8 cellular contexts compared by ENCODE assay signal in genomic region chr2:131363703-131364186, GRCh38. TPM values are rescaled to one million over a fixed set of nuclear protein-coding genes. Genes with fewer than 3 reads are reported as not detected.
DNase-seq lines count a peak whose midpoint lies in the region; ATAC-seq and TF ChIP-seq lines count a peak whose summit lies in the region.
"Not testable (repeated sequence)": the region's sequence is repeated elsewhere in the genome, so short reads cannot be mapped to it uniquely, and the experiment has no call there.
"Had no signal": no experiment of that assay in that cellular context is flagged by ENCODE, and none has a peak within 500 bp of the region (broad histone marks: within the 10 kb centered on the region; RNA-seq: fewer than 3 reads in every experiment).

Gene RAB6D, minus strand, starts transcription at chr2:131364168. Its CDS starts 448 bp downstream, at chr2:131363720.

- intact Hi-C loops in dorsolateral prefrontal cortex (cut with DNase I); right cardiac atrium (cut with DNase I); mucosa of descending colon (cut with DNase I, micrococcal nuclease): not testable (repeated sequence)

- not testable (repeated sequence) for H3K9me3 Mint-ChIP-seq in H9; activated T-helper 17 cell treated with anti-CD3 and anti-CD28 coated beads, Interleukin-2, amount 50 U/mL, for 72 hours

- H2BK5ac ChIP-seq in H9 (ENCODE audit: insufficient read length, low read length) = not testable (repeated sequence)

- not testable (repeated sequence) for H2AFZ ChIP-seq in H9 (ENCODE audit: low read length)

- H3K14ac ChIP-seq in H9 (ENCODE audit: insufficient read depth, low read length) = not testable (repeated sequence)

- WGBS in H9 (ENCODE audit: extremely low coverage, insufficient read length, low lambda C conversion rate) = no CpG with 5 or more reads among the region's 50 CpGs
- 1% methylated on average over 40 of the region's 50 CpGs for WGBS in right cardiac atrium

- H3T11ph ChIP-seq in H9 (ENCODE audit: low read length) = not testable (repeated sequence)

- H2AK5ac ChIP-seq in H9 (ENCODE audit: insufficient read length, low read length) = not testable (repeated sequence)

- peak within 1 kb of the TSS; percentile 42 to 68 for H3K4me3 Mint-ChIP-seq in H9
- peak within 1 kb of the TSS; percentile 33 for H3K4me3 Mint-ChIP-seq in activated T-helper 17 cell treated with anti-CD3 and anti-CD28 coated beads, Interleukin-2, amount 50 U/mL, for 72 hours

- H4K91ac ChIP-seq in H9 (ENCODE audit: insufficient read length, low read depth, low read length) = not testable (repeated sequence)

- H3K9ac ChIP-seq in H9 (ENCODE audit: extremely low read depth, insufficient read length, low read length) = not testable (repeated sequence)

- H3K79me2 ChIP-seq in H9 (ENCODE audit: insufficient read depth, low read length) = not testable (repeated sequence)

- H3K23me2 ChIP-seq in H9 (ENCODE audit: insufficient read length, low read depth, low read length, poor library complexity, severe bottlenecking) = not testable (repeated sequence)

- not testable (repeated sequence) for H3K27me3 ChIP-seq in H9 (ENCODE audit: insufficient read depth, low read length); right cardiac atrium (ENCODE audit: control insufficient read depth, insufficient read depth)
- H3K27me3 ChIP-seq in dorsolateral prefrontal cortex = peaks cover 0 to 49% (median 9%) of the 10 kb centered on the region in 45 donors

- not testable (repeated sequence) for H3K23ac ChIP-seq in H9 (ENCODE audit: insufficient read length, low read depth, low read length)

- not testable (repeated sequence) for H3K27ac ChIP-seq in H9 (ENCODE audit: insufficient read length, low read depth, low read length); right cardiac atrium (ENCODE audit: low read length)
- peak within 1 kb of the TSS in 21 of 59 donors; percentile 27 to 78 (median 55) for H3K27ac ChIP-seq in dorsolateral prefrontal cortex

- not testable (repeated sequence) for H4K20me1 ChIP-seq in H9 (ENCODE audit: control insufficient read depth, insufficient read depth, insufficient read length)

- H3K27ac Mint-ChIP-seq in H9; activated T-helper 17 cell treated with anti-CD3 and anti-CD28 coated beads, Interleukin-2, amount 50 U/mL, for 72 hours: not testable (repeated sequence)

- not testable (repeated sequence) for H4K8ac ChIP-seq in H9 (replicated peaks; ENCODE audit: insufficient read length, low read depth, low read length)

- H3K27me3 Mint-ChIP-seq in H9 (ENCODE audit: low read depth) = peaks cover 64% of the 10 kb centered on the region
- H3K27me3 Mint-ChIP-seq in activated T-helper 17 cell treated with anti-CD3 and anti-CD28 coated beads, Interleukin-2, amount 50 U/mL, for 72 hours = peaks cover 35% of the 10 kb centered on the region

- H3K9me3 ChIP-seq in H9 (ENCODE audit: control insufficient read depth, low read depth, low read length); right cardiac atrium (ENCODE audit: control insufficient read depth, low read length); mucosa of descending colon: not testable (repeated sequence)

- H3K18ac ChIP-seq in H9 (ENCODE audit: insufficient read length, low read depth, low read length) = not testable (repeated sequence)

- H2BK20ac ChIP-seq in H9 (ENCODE audit: low read depth, low read length, poor library complexity, severe bottlenecking) = not testable (repeated sequence)

- H2BK120ac ChIP-seq in H9 (ENCODE audit: low read depth, low read length, poor library complexity, severe bottlenecking) = not testable (repeated sequence)

- H3K4me1 ChIP-seq in H9 (ENCODE audit: insufficient read depth, low read length); right cardiac atrium (ENCODE audit: control insufficient read depth, insufficient read depth, low read length); mucosa of descending colon (ENCODE audit: low read depth): not testable (repeated sequence)

- not testable (repeated sequence) for H2BK12ac ChIP-seq in H9 (ENCODE audit: insufficient read length, low read depth, low read length)

- peak; percentile 26 for ATAC-seq in activated T-helper 17 cell treated with anti-CD3 and anti-CD28 coated beads, Interleukin-2, amount 50 U/mL, for 72 hours (replicated peaks)
- peak; percentile 61 to 64 for ATAC-seq in right cardiac atrium
- peak; percentile 75 for ATAC-seq in mucosa of descending colon

- not testable (repeated sequence) for H3K4ac ChIP-seq in H9 (ENCODE audit: low read depth, low read length)

- H3K56ac ChIP-seq in H9 (ENCODE audit: insufficient read length, low read depth, low read length) = not testable (repeated sequence)

- not testable (repeated sequence) for H3K36me3 ChIP-seq in mucosa of descending colon (ENCODE audit: low read depth)

- not testable (repeated sequence) for H2BK15ac ChIP-seq in H9 (ENCODE audit: low read depth, low read length)

- H3K36me3 Mint-ChIP-seq in H9 (ENCODE audit: insufficient read depth in 1 of 3, low read depth in 3 of 3); activated T-helper 17 cell treated with anti-CD3 and anti-CD28 coated beads, Interleukin-2, amount 50 U/mL, for 72 hours (ENCODE audit: low read depth): not testable (repeated sequence)

- not testable (repeated sequence) for H4K5ac ChIP-seq in H9 (ENCODE audit: insufficient read length, low read depth, low read length)

- H3K4me3 ChIP-seq in dorsolateral prefrontal cortex (peak within 1 kb of the TSS in 47 of 59 donors; percentile 4 to 65 (median 42)), right cardiac atrium (ENCODE audit: low read length) (peak within 1 kb of the TSS; percentile 50), retinal pigment epithelial cell (ENCODE audit: low read length) (peak within 1 kb of the TSS; percentile 47)
- H3K4me3 ChIP-seq in mucosa of descending colon = not testable (repeated sequence)

- peak within 1 kb of the TSS; percentile 51 for H3K4me2 ChIP-seq in H9 (ENCODE audit: insufficient read depth, insufficient read length, low read length)

- DNase-seq in H9 (peak; percentile 40), NCI-H82 (lab: John Stamatoyannopoulos, UW) (peak; percentile 35), dorsolateral prefrontal cortex (peak in 2 of 10 donors; percentile 42 to 46), right cardiac atrium (peak in 1 of 3 donors; percentile 35), mucosa of descending colon (peak in 2 of 3 donors; percentile 35 to 64)
- not testable (repeated sequence) for DNase-seq in retinal pigment epithelial cell (ENCODE audit: low read depth)

- not testable (repeated sequence) for TF ChIP-seq CTCF in H9 (conservative IDR thresholded peaks at IDR 0.05); dorsolateral prefrontal cortex (IDR thresholded peaks at IDR 0.05 in 54 of 56, conservative IDR thresholded peaks at IDR 0.05 in 2 of 56; ENCODE audit: low read depth in 1 of 56, partially characterized antibody in 56 of 56); mucosa of descending colon (IDR thresholded peaks at IDR 0.05); retinal pigment epithelial cell (conservative IDR thresholded peaks at IDR 0.05; ENCODE audit: low read depth, low read length)

- not testable (repeated sequence) for H3K79me1 ChIP-seq in H9 (ENCODE audit: insufficient read depth, low read depth, low read length, poor library complexity, severe bottlenecking)

- peaks cover 4 to 15% of the 10 kb centered on the region in 2 experiments for H3K4me1 Mint-ChIP-seq in H9
- not testable (repeated sequence) for H3K4me1 Mint-ChIP-seq in activated T-helper 17 cell treated with anti-CD3 and anti-CD28 coated beads, Interleukin-2, amount 50 U/mL, for 72 hours

RNA-seq across cellular contexts. Expression of gene RAB6D, which starts in this region (rescaled TPM):
- total RNA-seq in H9 (2021) (0.18 TPM in 1 of 2 replicates, not detected in the other), dorsolateral prefrontal cortex (1 to 10 TPM in 112 of 120 experiments, under 1 TPM in 8; 0.76 to 4.0 (median 2.0) TPM), right cardiac atrium (under 1 TPM in 1 of 4 donors, not detected in 3; 0.11 TPM), mucosa of descending colon (1 to 10 TPM; 1.0 to 4.3 (median 1.8) TPM)
- total RNA-seq in activated T-helper 17 cell treated with anti-CD3 and anti-CD28 coated beads, Interleukin-2, amount 50 U/mL, for 72 hours = not detected
- 0.02 TPM for polyA plus RNA-seq in right cardiac atrium
- total RNA-seq: LHCN-M2 had no signal

Comparison
In these comparisons a context has a peak if more than half of its experiments do, and no peak if none do; other contexts are left out.
1. Peak in DNase-seq and H3K4me2 ChIP-seq in H9; RNA of the gene not detected or under 1 TPM.
2. Peak in ATAC-seq in activated T-helper 17 cell treated with anti-CD3 and anti-CD28 coated beads, Interleukin-2, amount 50 U/mL, for 72 hours; RNA of the gene not detected or under 1 TPM.
3. Peak in ATAC-seq and H3K4me3 ChIP-seq in right cardiac atrium; RNA of the gene not detected or under 1 TPM.